In genomic region chr1:23108918-23109533, GRCh38 we compare ENCODE assay signal across 1 cellular context.
TF ChIP-seq lines count a peak whose summit lies in the region.

No MANE protein-coding gene starts in this region.

TF ChIP-seq in HEK293, 187 proteins besides CTCF, POLR2A, EP300 and RAD21:
- TF ChIP-seq, protein P1, sequence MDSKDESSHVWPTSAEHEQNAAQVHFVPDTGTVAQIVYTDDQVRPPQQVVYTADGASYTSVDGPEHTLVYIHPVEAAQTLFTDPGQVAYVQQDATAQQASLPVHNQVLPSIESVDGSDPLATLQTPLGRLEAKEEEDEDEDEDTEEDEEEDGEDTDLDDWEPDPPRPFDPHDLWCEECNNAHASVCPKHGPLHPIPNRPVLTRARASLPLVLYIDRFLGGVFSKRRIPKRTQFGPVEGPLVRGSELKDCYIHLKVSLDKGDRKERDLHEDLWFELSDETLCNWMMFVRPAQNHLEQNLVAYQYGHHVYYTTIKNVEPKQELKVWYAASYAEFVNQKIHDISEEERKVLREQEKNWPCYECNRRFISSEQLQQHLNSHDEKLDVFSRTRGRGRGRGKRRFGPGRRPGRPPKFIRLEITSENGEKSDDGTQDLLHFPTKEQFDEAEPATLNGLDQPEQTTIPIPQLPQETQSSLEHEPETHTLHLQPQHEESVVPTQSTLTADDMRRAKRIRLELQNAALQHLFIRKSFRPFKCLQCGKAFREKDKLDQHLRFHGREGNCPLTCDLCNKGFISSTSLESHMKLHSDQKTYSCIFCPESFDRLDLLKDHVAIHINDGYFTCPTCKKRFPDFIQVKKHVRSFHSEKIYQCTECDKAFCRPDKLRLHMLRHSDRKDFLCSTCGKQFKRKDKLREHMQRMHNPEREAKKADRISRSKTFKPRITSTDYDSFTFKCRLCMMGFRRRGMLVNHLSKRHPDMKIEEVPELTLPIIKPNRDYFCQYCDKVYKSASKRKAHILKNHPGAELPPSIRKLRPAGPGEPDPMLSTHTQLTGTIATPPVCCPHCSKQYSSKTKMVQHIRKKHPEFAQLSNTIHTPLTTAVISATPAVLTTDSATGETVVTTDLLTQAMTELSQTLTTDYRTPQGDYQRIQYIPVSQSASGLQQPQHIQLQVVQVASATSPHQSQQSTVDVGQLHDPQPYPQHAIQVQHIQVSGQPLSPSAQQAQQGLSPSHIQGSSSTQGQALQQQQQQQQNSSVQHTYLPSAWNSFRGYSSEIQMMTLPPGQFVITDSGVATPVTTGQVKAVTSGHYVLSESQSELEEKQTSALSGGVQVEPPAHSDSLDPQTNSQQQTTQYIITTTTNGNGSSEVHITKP (tag by site-specific recombination; IDR thresholded peaks at IDR 0.05): peak; percentile 45
- no peak for TF ChIP-seq ZNF623 (tag by site-specific recombination; IDR thresholded peaks at IDR 0.05)
